Comparison of ENCODE assay signal across 8 cellular contexts in the genomic region with DNA sequence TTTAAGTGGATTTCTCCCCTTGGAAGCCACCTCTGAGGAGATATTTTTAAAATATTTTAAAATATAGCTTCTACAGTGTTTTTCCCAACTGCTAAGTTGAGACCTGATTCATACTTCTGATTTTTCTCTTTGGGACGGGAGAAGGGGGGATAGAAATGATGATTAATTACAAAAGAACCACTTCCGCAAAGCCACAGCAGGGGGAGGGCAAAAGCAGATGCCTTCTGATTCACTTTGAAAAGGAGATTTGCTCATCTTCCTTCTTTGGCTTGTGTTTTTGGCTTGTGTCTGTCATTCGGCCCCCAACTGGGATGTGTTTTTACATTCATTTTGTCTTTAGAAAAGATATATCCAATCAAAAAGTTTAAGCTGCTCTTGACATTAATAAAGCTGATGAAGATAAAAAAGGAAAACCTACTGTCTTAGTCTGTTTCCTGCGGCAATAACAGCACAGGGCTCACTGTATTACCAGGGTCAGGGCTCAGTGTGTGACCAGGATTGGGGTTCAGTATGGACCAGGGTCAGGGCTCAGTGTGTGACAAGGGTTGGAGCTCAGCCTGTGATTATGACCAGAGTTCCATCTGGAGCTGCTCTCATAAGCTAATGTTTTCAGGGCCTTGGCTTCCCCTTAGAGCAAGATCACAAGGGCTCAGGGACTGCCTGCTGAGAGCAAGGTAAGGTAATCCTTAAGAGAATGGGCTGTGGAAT.
DNase-seq lines count a peak whose midpoint lies in the region; ATAC-seq and TF ChIP-seq lines count a peak whose summit lies in the region.

No MANE protein-coding gene starts in this region.

- DNase-seq in PC-3, result peak; percentile 56
- peak; percentile 42 for DNase-seq in iPS-NIHi7 (ENCODE audit: extremely low spot score)
- DNase-seq in SW 1271 (lab: John Stamatoyannopoulos, UW), result no peak
- no peak for DNase-seq in NCI-H128 (lab: John Stamatoyannopoulos, UW; ENCODE audit: unreplicated experiment)
- no peak for DNase-seq in tibial artery
- no peak for DNase-seq in retina

- H3K27ac ChIP-seq in PC-3 (ENCODE audit: low read length), result no peak overlapping the region
- H3K27ac ChIP-seq in tibial artery, result no peak overlapping the region

- no peak overlapping the region for H2AFZ ChIP-seq in PC-3 (ENCODE audit: low read length)

- CTCF ChIA-PET in PC-3 (lab: Charles Lee), result no interaction called here

- peaks cover 12% of the 10 kb centered on the region; the same call in 1 of the 2 replicates for H3K4me1 ChIP-seq in PC-3 (ENCODE audit: insufficient read depth, low read length)
- H3K4me1 ChIP-seq in tibial artery, result peaks cover 0 to 13% (median 0%) of the 10 kb centered on the region in 4 donors

- TF ChIP-seq CTCF in PC-3 (conservative IDR thresholded peaks at IDR 0.05; ENCODE audit: low read depth, low read length), result no peak
- no peak for TF ChIP-seq CTCF in tibial artery (IDR thresholded peaks at IDR 0.05)

- H3K9me3 ChIP-seq in PC-3 (ENCODE audit: low read length) (no peaks in the 10 kb centered on the region), tibial artery (no peaks in the 10 kb centered on the region)

- BruUV-seq in PC-3 (replicated peaks; lab: Mats Ljungman, UMichigan), result no TSS peak

- POLR2A ChIA-PET in PC-3 (lab: Charles Lee; ENCODE audit: unreplicated experiment), result no interaction called here

- peak overlapping the region; percentile 45 for H3K4me2 ChIP-seq in PC-3 (ENCODE audit: low read length)

- H3K4me3 ChIP-seq in PC-3 (ENCODE audit: low read length) (no peak overlapping the region), tibial artery (no peak overlapping the region)

- intact Hi-C loops in PC-3 (cut with micrococcal nuclease), result no loop called here
- intact Hi-C loops in tibial artery (cut with DNase I; ENCODE audit: low total_unique reads), result no loop called here

- H4K20me1 ChIP-seq in PC-3 (ENCODE audit: low read length), result no peaks in the 10 kb centered on the region

- no peaks in the 10 kb centered on the region for H3K79me2 ChIP-seq in PC-3 (ENCODE audit: low read length)

- ATAC-seq in GM18502 (IDR thresholded peaks at IDR 0.05; ENCODE audit: poor library complexity, unreplicated experiment) (peak; percentile 87), HG02610 (IDR thresholded peaks at IDR 0.05; ENCODE audit: unreplicated experiment) (peak; percentile 58), PC-3 (0 out of 2 replicates have a peak, but pooled peaks have one; percentile 18)

- H3K9ac ChIP-seq in PC-3 (ENCODE audit: low read length), result no peak overlapping the region

- H3F3A ChIP-seq in PC-3 (ENCODE audit: low read length, unreplicated experiment), result no peaks in the 10 kb centered on the region

- no peaks in the 10 kb centered on the region for H3K36me3 ChIP-seq in PC-3 (ENCODE audit: low read depth, low read length)
- no peaks in the 10 kb centered on the region for H3K36me3 ChIP-seq in tibial artery

- no peaks in the 10 kb centered on the region for H3K9me2 ChIP-seq in PC-3 (replicated peaks; ENCODE audit: low read length)

- H3K27me3 ChIP-seq in PC-3 (ENCODE audit: low read length) (no peaks in the 10 kb centered on the region), tibial artery (no peaks in the 10 kb centered on the region)

Comparison
In these comparisons a context has a peak if more than half of its experiments do, and no peak if none do; other contexts are left out.
1. ATAC-seq: peak in every context shown above with its lines; median percentile 87 in GM18502; 58 in HG02610; 18 in PC-3.
2. DNase-seq: peak in PC-3 (single experiment) and iPS-NIHi7 (single experiment); none in SW 1271 (0 of 2), NCI-H128 (single experiment), tibial artery (0 of 2) and retina (single experiment).